In genomic region chr21:29477347-29477746, GRCh38 we compare ENCODE assay signal across 16 cellular contexts.
A peak's percentile ranks its signal among the peaks of the same experiment; 100 is the strongest.
DNase-seq lines count a peak whose midpoint lies in the region; TF ChIP-seq lines count a peak whose summit lies in the region.
"Had no signal": no experiment of that assay in that cellular context is flagged by ENCODE, and none has a peak within 500 bp of the region (broad histone marks: within the 10 kb centered on the region; RNA-seq: fewer than 3 reads in every experiment).

No MANE protein-coding gene starts in this region.

- H3K4me1 Mint-ChIP-seq in chondrocyte (ENCODE audit: low read depth): peaks cover 45% of the 10 kb centered on the region

- H3K27me3 ChIP-seq in osteoblast (ENCODE audit: insufficient read depth, low read length) (no peaks in the 10 kb centered on the region), stomach (no peaks in the 10 kb centered on the region)

- no peak overlapping the region for H3K4me3 ChIP-seq in osteoblast (ENCODE audit: insufficient read depth, low read length)
- no peak overlapping the region for H3K4me3 ChIP-seq in stomach

- peak overlapping the region; percentile 58 for H3K27ac ChIP-seq in osteoblast (ENCODE audit: low read depth, low read length)
- H3K27ac ChIP-seq in stomach: no peak overlapping the region

- H3K27me3 Mint-ChIP-seq in chondrocyte (ENCODE audit: low read depth): no peaks in the 10 kb centered on the region
- H3K27me3 Mint-ChIP-seq: CD4-positive, CD25-positive, alpha-beta regulatory T cell had no signal

- 82 to 90% (median 84%) methylated on average over 5 of the region's 5 CpGs for WGBS in stomach, 5 donors

- no peak for TF ChIP-seq EP300 in stomach (IDR thresholded peaks at IDR 0.05)

- H2AFZ ChIP-seq in osteoblast (ENCODE audit: low read length): no peak overlapping the region

- H3K4me1 ChIP-seq in osteoblast (ENCODE audit: insufficient read depth, low read length): peaks cover 31% of the 10 kb centered on the region
- no peaks in the 10 kb centered on the region for H3K4me1 ChIP-seq in stomach

- H3K79me2 ChIP-seq in osteoblast (ENCODE audit: insufficient read depth, low read length): no peaks in the 10 kb centered on the region

- no peaks in the 10 kb centered on the region for H3K36me3 ChIP-seq in osteoblast (ENCODE audit: insufficient read depth, low read length)
- H3K36me3 ChIP-seq in stomach: no peaks in the 10 kb centered on the region

- TF ChIP-seq CTCF in chondrocyte (IDR thresholded peaks at IDR 0.05) (no peak), osteoblast (IDR thresholded peaks at IDR 0.05; ENCODE audit: extremely low read depth, low read depth, low read length) (no peak), stomach (IDR thresholded peaks at IDR 0.05) (no peak)

- H3K4me2 ChIP-seq in osteoblast (ENCODE audit: insufficient read depth, low read length): peak overlapping the region; percentile 80

- intact Hi-C loops in stomach (cut with DNase I; ENCODE audit: low total_unique reads): loop anchor here (10.0 kb wide), 1 partner anchor 367 kb away; no protein-coding TSS in a partner anchor

- no peak overlapping the region for H3K4me3 Mint-ChIP-seq in chondrocyte (ENCODE audit: unreplicated experiment)

- peak; percentile 0 for DNase-seq in COR-L47 (lab: John Stamatoyannopoulos, UW)
- DNase-seq in NCI-H2171 treated with DMSO at 0.1 percent for 48 hours (lab: John Stamatoyannopoulos, UW): peak; percentile 73
- DNase-seq in chondrocyte (ENCODE audit: low spot score): no peak
- no peak for DNase-seq in osteoblast (ENCODE audit: insufficient read length, low spot score, missing footprints)
- no peak for DNase-seq in stomach
- no peak for DNase-seq in SK-N-DZ (ENCODE audit: low spot score)
- no peak for DNase-seq in NCI-H526 (lab: John Stamatoyannopoulos, UW)
- DNase-seq: ACHN, Calu3, DMS79 treated with DMSO at 0.1 percent for 48 hours, GDM1, MM.1S, NCI-H1105, NCI-H524 treated with DMSO at 0.1 percent for 48 hours, RPMI8226 had no signal

- peaks cover 3% of the 10 kb centered on the region for H3K9me3 Mint-ChIP-seq in chondrocyte (ENCODE audit: low read depth)

- H3K27ac Mint-ChIP-seq in chondrocyte (ENCODE audit: unreplicated experiment): peak overlapping the region; percentile 63

- H3K9me3 ChIP-seq in osteoblast (ENCODE audit: low read depth, low read length): no peaks in the 10 kb centered on the region
- no peaks in the 10 kb centered on the region for H3K9me3 ChIP-seq in stomach

- no peak for TF ChIP-seq POLR2A in stomach (IDR thresholded peaks at IDR 0.05)

- H3K36me3 Mint-ChIP-seq in chondrocyte (ENCODE audit: low read depth): peaks cover 3% of the 10 kb centered on the region

- H4K20me1 ChIP-seq in osteoblast (ENCODE audit: insufficient read depth, low read length): no peaks in the 10 kb centered on the region

Comparison
In these comparisons a context has a peak if more than half of its experiments do, and no peak if none do; other contexts are left out.
1. DNase-seq: peak in COR-L47 (single experiment) and NCI-H2171 treated with DMSO at 0.1 percent for 48 hours (single experiment); none in chondrocyte (single experiment), osteoblast (single experiment), stomach (single experiment), SK-N-DZ (single experiment) and NCI-H526 (0 of 2).